Comparison of ENCODE assay signal across 8 cellular contexts in the genomic region with DNA sequence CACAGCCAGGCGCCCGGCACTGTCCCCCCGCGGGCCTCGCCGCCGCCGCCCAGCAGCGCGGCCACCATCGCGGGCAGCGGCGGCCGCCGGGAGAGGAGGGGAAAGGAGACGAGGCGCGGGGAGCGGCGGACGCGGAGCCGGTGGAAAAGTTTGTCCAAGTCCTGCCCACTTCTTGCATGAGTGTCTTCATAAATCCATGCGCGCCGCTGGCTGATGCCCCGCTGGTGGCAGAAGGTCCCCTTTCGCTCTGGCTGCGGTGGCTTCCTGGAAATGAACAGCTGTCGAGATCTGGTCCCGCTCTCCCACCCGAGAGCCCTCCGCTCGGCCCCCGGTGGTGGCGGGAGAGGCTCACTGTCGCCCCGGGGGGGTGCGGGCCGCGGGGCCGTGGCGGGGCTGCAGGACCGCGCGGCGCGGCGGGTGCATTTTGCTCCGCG. TPM values are rescaled to one million over a fixed set of nuclear protein-coding genes. Genes with fewer than 3 reads are reported as not detected.
DNase-seq lines count a peak whose midpoint lies in the region; ATAC-seq and TF ChIP-seq lines count a peak whose summit lies in the region.

No MANE protein-coding gene starts in this region.

- peaks cover 18% of the 10 kb centered on the region for H3K36me3 ChIP-seq in A673 (ENCODE audit: insufficient read depth, low read length, poor library complexity, severe bottlenecking)
- H3K36me3 ChIP-seq in ovary, result no peaks in the 10 kb centered on the region

- peak overlapping the region; percentile 84 for H3K4me3 ChIP-seq in A673 (ENCODE audit: low read depth, low read length, poor library complexity, severe bottlenecking)
- peak overlapping the region; percentile 54 for H3K4me3 ChIP-seq in LNCaP clone FGC (ENCODE audit: low read depth, low read length)
- H3K4me3 ChIP-seq in ovary, result peak overlapping the region; percentile 65

- CTCF ChIA-PET in A673 (lab: Charles Lee), result no interaction called here

- H3K27me3 ChIP-seq in A673 (replicated peaks; ENCODE audit: insufficient read depth, low read depth, low read length, poor library complexity) (no peaks in the 10 kb centered on the region), ovary (no peaks in the 10 kb centered on the region)

- DNase-seq in A673 (ENCODE audit: low spot score) (peak; percentile 84), LNCaP clone FGC (ENCODE audit: low read depth) (no peak), foreskin melanocyte (peak; percentile 48), ovary (peak in 4 of 5 donors; percentile 55 to 69 (median 63)), cerebellum (ENCODE audit: low spot score) (no peak)
- DNase-seq in activated T-cell treated with anti-CD3 and anti-CD28 coated beads, Interleukin-2, amount 50 U/mL, for 4 hours, result no peak

- H3K9me3 Mint-ChIP-seq in activated T-cell treated with anti-CD3 and anti-CD28 coated beads, Interleukin-2, amount 50 U/mL, for 4 hours, result no peaks in the 10 kb centered on the region

- POLR2A ChIA-PET in A673 (lab: Charles Lee; ENCODE audit: low non-redundant PET), result interaction anchor here (0.6 to 0.7 kb wide), 2 partner anchors 135 to 420 kb away, joined by 3 to 4 read pairs; no protein-coding TSS in a partner anchor

- no peak for TF ChIP-seq POLR2A in ovary (IDR thresholded peaks at IDR 0.05)

- 0 to 1% (median 0%) methylated on average over 32 to 52 of the region's 52 CpGs for WGBS in ovary, 3 donors

- peak; percentile 9 for ATAC-seq in GM19463 (IDR thresholded peaks at IDR 0.05; ENCODE audit: unreplicated experiment)
- ATAC-seq in activated T-cell treated with anti-CD3 and anti-CD28 coated beads, Interleukin-2, amount 50 U/mL, for 4 hours, result peak; percentile 5
- ATAC-seq in GM19328 (IDR thresholded peaks at IDR 0.05; ENCODE audit: unreplicated experiment), result no peak

- H3K4me3 Mint-ChIP-seq in activated T-cell treated with anti-CD3 and anti-CD28 coated beads, Interleukin-2, amount 50 U/mL, for 4 hours, result peak overlapping the region; percentile 73

- BruUV-seq in A673 (replicated peaks; lab: Mats Ljungman, UMichigan), result no TSS peak

- H3K9me3 ChIP-seq in A673 (ENCODE audit: low read depth, low read length, poor library complexity, severe bottlenecking) (peaks cover 2% of the 10 kb centered on the region), ovary (no peaks in the 10 kb centered on the region)

- H3K27ac ChIP-seq in A673 (ENCODE audit: low read depth, low read length, poor library complexity, severe bottlenecking), result peak overlapping the region; percentile 96
- H3K27ac ChIP-seq in ovary, result peak overlapping the region; percentile 79 to 95

- no peaks in the 10 kb centered on the region for H3K36me3 Mint-ChIP-seq in activated T-cell treated with anti-CD3 and anti-CD28 coated beads, Interleukin-2, amount 50 U/mL, for 4 hours (ENCODE audit: insufficient read depth)

- peaks cover 34% of the 10 kb centered on the region for H3K27me3 Mint-ChIP-seq in activated T-cell treated with anti-CD3 and anti-CD28 coated beads, Interleukin-2, amount 50 U/mL, for 4 hours (ENCODE audit: low read depth)

- intact Hi-C loops in A673 (cut with micrococcal nuclease; ENCODE audit: unreplicated experiment), result loop anchor here (2.0 to 10.0 kb wide), 5 partner anchors 138 to 512 kb away; no protein-coding TSS in a partner anchor
- intact Hi-C loops in ovary (cut with DNase I), result loop anchor here in 3 of 4 donors (5.0 to 10.0 kb wide), 6 partner anchors 118 to 459 kb away; no protein-coding TSS in a partner anchor

- H3K4me1 Mint-ChIP-seq in activated T-cell treated with anti-CD3 and anti-CD28 coated beads, Interleukin-2, amount 50 U/mL, for 4 hours (ENCODE audit: low read depth), result peaks cover 17% of the 10 kb centered on the region

- TF ChIP-seq EP300 in ovary (IDR thresholded peaks at IDR 0.05), result no peak

- TF ChIP-seq CTCF in A673 (conservative IDR thresholded peaks at IDR 0.05; ENCODE audit: low read depth, low read length), result no peak
- no peak for TF ChIP-seq CTCF in LNCaP clone FGC (IDR thresholded peaks at IDR 0.05; ENCODE audit: control insufficient read depth, extremely low read depth, insufficient read depth)
- no peak for TF ChIP-seq CTCF in ovary (IDR thresholded peaks at IDR 0.05)

- H3K4me1 ChIP-seq in A673 (ENCODE audit: insufficient read depth, low read length, poor library complexity, severe bottlenecking) (peaks cover 32% of the 10 kb centered on the region), ovary (ENCODE audit: insufficient read depth) (peaks cover 2% of the 10 kb centered on the region)

RNA-seq across cellular contexts. Expression of a gene that starts 0.6 kb away (rescaled TPM):
- 57.5 and 73.0 TPM in 2 replicates for total RNA-seq in A673 (2021)
- total RNA-seq in activated T-cell treated with anti-CD3 and anti-CD28 coated beads, Interleukin-2, amount 50 U/mL, for 4 hours, result under 1 TPM; 0.41 to 0.61 (median 0.43) TPM
- 100 to 1,000 TPM in 2 of 7 donors, 10 to 100 TPM in 5; 41.6 to 251 (median 82.3) TPM for total RNA-seq in ovary
- 10 to 100 TPM; 30.9 to 71.4 TPM for polyA plus RNA-seq in ovary
- total RNA-seq in cerebellum, result 19.6 TPM

Comparison
In these comparisons a context has a peak if more than half of its experiments do, and no peak if none do; other contexts are left out.
1. DNase-seq: peak in A673 (single experiment), foreskin melanocyte (single experiment) and ovary (4 of 5); none in LNCaP clone FGC (single experiment), activated T-cell treated with anti-CD3 and anti-CD28 coated beads, Interleukin-2, amount 50 U/mL, for 4 hours (single experiment) and cerebellum (single experiment).
2. RNA of a gene that starts 0.6 kb away (total RNA-seq): 41.6 to 251 TPM in ovary, 57.5 to 73.0 TPM in A673 and 19.6 TPM in cerebellum (single experiment); 0.41 to 0.61 TPM in activated T-cell treated with anti-CD3 and anti-CD28 coated beads, Interleukin-2, amount 50 U/mL, for 4 hours; every median in the first group is over 10 times any median in the second.
3. Peak in every context shown above with its lines, with median percentiles within 50 percentile points of each other: H3K4me3 ChIP-seq.